In genomic region chr17:19508327-19508867, GRCh38 we compare ENCODE assay signal across 1 cellular context.
TF ChIP-seq lines count a peak whose summit lies in the region.

No MANE protein-coding gene starts in this region.

TF ChIP-seq in H1, 55 proteins besides CTCF, POLR2A, EP300 and RAD21:
- TF ChIP-seq SP2 (IDR thresholded peaks at IDR 0.05; ENCODE audit: low read length) = no peak
- 0 out of 2 replicates have a peak, but pooled peaks have one; percentile 20 for TF ChIP-seq BACH1 (IDR thresholded peaks at IDR 0.05; ENCODE audit: low read length)
TF ChIP-seq in H1: peak in this region for 1.
